In genomic region chr2:238838786-238839327, GRCh38 we compare ENCODE assay signal across 22 cellular contexts. TPM values are rescaled to one million over a fixed set of nuclear protein-coding genes. Genes with fewer than 3 reads are reported as not detected.
DNase-seq lines count a peak whose midpoint lies in the region; ATAC-seq, FAIRE-seq and TF ChIP-seq lines count a peak whose summit lies in the region.
"Had no signal": no experiment of that assay in that cellular context is flagged by ENCODE, and none has a peak within 500 bp of the region (broad histone marks: within the 10 kb centered on the region; RNA-seq: fewer than 3 reads in every experiment).

No MANE protein-coding gene starts in this region.

- no peaks in the 10 kb centered on the region for H3K9me3 Mint-ChIP-seq in type B pancreatic cell
- H3K9me3 Mint-ChIP-seq: CD4-positive, alpha-beta T cell; CD8-positive, alpha-beta T cell had no signal

- H3K27me3 ChIP-seq in HepG2 (ENCODE audit: control insufficient read depth in 1 of 2, insufficient read depth in 2 of 2, low read length in 2 of 2) (peaks cover 0 to 29% of the 10 kb centered on the region in 2 experiments; a peak in 3 of 5 replicates), right lobe of liver (no peaks in the 10 kb centered on the region), esophagus muscularis mucosa (no peaks in the 10 kb centered on the region)

- no peaks in the 10 kb centered on the region for H3K79me2 ChIP-seq in HepG2 (ENCODE audit: insufficient read depth, low read length)

- H3K9ac ChIP-seq in HepG2 (ENCODE audit: insufficient read depth, low read depth, low read length), result no peak overlapping the region
- H3K9ac ChIP-seq: BLaER1 treated with 17β-estradiol and CSF1 and Interleukin-3, amounts not matched to agents 10 nM and 100 nM had no signal

- TF ChIP-seq POLR2A in HepG2 (IDR thresholded peaks at IDR 0.05; ENCODE audit: insufficient read depth in 1 of 2, low read depth in 2 of 2, low read length in 2 of 2) (no peak), right lobe of liver (IDR thresholded peaks at IDR 0.05) (no peak), esophagus muscularis mucosa (IDR thresholded peaks at IDR 0.05; ENCODE audit: low read depth) (no peak)

- no peak overlapping the region for H3K4me3 Mint-ChIP-seq in type B pancreatic cell
- H3K4me3 Mint-ChIP-seq: B cell; CD4-positive, alpha-beta T cell; CD8-positive, alpha-beta T cell had no signal

- ATAC-seq in HepG2 (no peak), right lobe of liver (no peak), esophagus mucosa (no peak)
- ATAC-seq: A549; CD8-positive, alpha-beta T cell had no signal

- no peak overlapping the region for H2AFZ ChIP-seq in HepG2 (ENCODE audit: low read length)

- TF ChIP-seq CTCF in HepG2 (CRISPR knock-in tag; IDR thresholded peaks at IDR 0.05) (no peak), right lobe of liver (IDR thresholded peaks at IDR 0.05) (no peak), esophagus muscularis mucosa (IDR thresholded peaks at IDR 0.05) (no peak), type B pancreatic cell (conservative IDR thresholded peaks at IDR 0.05) (no peak)

- H3K36me3 ChIP-seq in HepG2 (replicated peaks in 1 of 2; ENCODE audit: control insufficient read depth in 1 of 2, insufficient read depth in 2 of 2, low read length in 2 of 2) (no peaks in the 10 kb centered on the region), right lobe of liver (no peaks in the 10 kb centered on the region), esophagus muscularis mucosa (no peaks in the 10 kb centered on the region)
- H3K36me3 ChIP-seq: BLaER1 treated with 17β-estradiol and CSF1 and Interleukin-3, amounts not matched to agents 10 nM and 100 nM had no signal

- H3K27me3 Mint-ChIP-seq in type B pancreatic cell, result peaks cover 66% of the 10 kb centered on the region

- no peak for DNase-seq in HepG2 (ENCODE audit: low spot score)
- DNase-seq in right lobe of liver, result no peak
- peak; percentile 53 for DNase-seq in esophagus muscularis mucosa (ENCODE audit: extremely low spot score)
- peak; percentile 34 for DNase-seq in type B pancreatic cell (ENCODE audit: extremely low spot score, unreplicated experiment)
- no peak for DNase-seq in midbrain (lab: John Stamatoyannopoulos, UW)
- DNase-seq: AML-193; Caco-2; Calu3; CD4-positive, alpha-beta T cell; CD8-positive, alpha-beta T cell; DMS79 treated with DMSO at 0.1 percent for 48 hours; GF-D8 had no signal

- no peaks in the 10 kb centered on the region for H4K20me1 ChIP-seq in HepG2 (ENCODE audit: insufficient read depth, low read length)
- H4K20me1 ChIP-seq: BLaER1 treated with 17β-estradiol and CSF1 and Interleukin-3, amounts not matched to agents 10 nM and 100 nM had no signal

- no peak for FAIRE-seq in HepG2 (lab: Jason Lieb, UNC)
- FAIRE-seq: A549, D721Med, G401.6, GM12891, GM19239 had no signal

- no peaks in the 10 kb centered on the region for H3K9me3 ChIP-seq in HepG2 (ENCODE audit: low read length)
- H3K9me3 ChIP-seq in right lobe of liver, result no peaks in the 10 kb centered on the region
- H3K9me3 ChIP-seq in esophagus muscularis mucosa, result peaks cover 0 to 7% (median 0%) of the 10 kb centered on the region in 4 donors
- H3K9me3 ChIP-seq: Caco-2 had no signal

- peaks cover 5% of the 10 kb centered on the region for H3K4me1 Mint-ChIP-seq in type B pancreatic cell (ENCODE audit: unreplicated experiment)
- H3K4me1 Mint-ChIP-seq: B cell had no signal

- intact Hi-C loops in HepG2 (cut with micrococcal nuclease; ENCODE audit: unreplicated experiment), result no loop called here
- intact Hi-C loops in right lobe of liver (cut with DNase I), result no loop called here
- intact Hi-C loops in esophagus muscularis mucosa (cut with DNase I), result no loop called here

- POLR2A ChIA-PET in HepG2 (lab: Yijun Ruan, JAX), result no interaction called here

- TF ChIP-seq EP300 in HepG2 (IDR thresholded peaks at IDR 0.05; ENCODE audit: low read depth in 2 of 2, low read length in 2 of 2) (no peak), HepG2 (CRISPR knock-in tag; IDR thresholded peaks at IDR 0.05; ENCODE audit: borderline replicate concordance) (no peak), esophagus muscularis mucosa (IDR thresholded peaks at IDR 0.05) (no peak)

- BruUV-seq in HepG2 (replicated peaks; lab: Mats Ljungman, UMichigan), result no TSS peak

- in situ Hi-C loops in HepG2 (cut with HindIII; ENCODE audit: extremely low pct_ligation_motif_present, low pct_unique_long_range_greater_than_20kb), result loop anchor here (5.0 kb wide), 1 partner anchor 33 kb away; no protein-coding TSS in a partner anchor

- CTCF ChIA-PET in HepG2 (lab: Yijun Ruan, JAX; ENCODE audit: low intra/inter-chr PET ratio, low total read pairs), result no interaction called here

- no peaks in the 10 kb centered on the region for H3K36me3 Mint-ChIP-seq in type B pancreatic cell
- H3K36me3 Mint-ChIP-seq: CD8-positive, alpha-beta T cell had no signal

- H3K4me2 ChIP-seq in HepG2 (ENCODE audit: low read depth, low read length), result no peak overlapping the region
- H3K4me2 ChIP-seq: A549; BLaER1 treated with 17β-estradiol and CSF1 and Interleukin-3, amounts not matched to agents 10 nM and 100 nM had no signal

- H3K27ac ChIP-seq in HepG2 (ENCODE audit: extremely low read length, insufficient read depth, low read length) (no peak overlapping the region), right lobe of liver (no peak overlapping the region), esophagus muscularis mucosa (replicated peaks in 1 of 4) (no peak overlapping the region)
- H3K27ac ChIP-seq: 22Rv1; A549; BLaER1 treated with 17β-estradiol and CSF1 and Interleukin-3, amounts not matched to agents 10 nM and 100 nM; C4-2B had no signal

- H3K4me1 ChIP-seq in HepG2 (ENCODE audit: insufficient read depth, low read length) (no peaks in the 10 kb centered on the region), right lobe of liver (no peaks in the 10 kb centered on the region), esophagus muscularis mucosa (peaks cover 0 to 7% (median 2%) of the 10 kb centered on the region in 4 donors)
- H3K4me1 ChIP-seq: A549, Caco-2 had no signal

- no peak for TF ChIP-seq RAD21 in HepG2 (CRISPR knock-in tag; IDR thresholded peaks at IDR 0.05)

- H3K4me3 ChIP-seq in HepG2 (replicated peaks in 1 of 3; ENCODE audit: insufficient read depth in 1 of 3, low read depth in 2 of 3, low read length in 3 of 3) (no peak overlapping the region), right lobe of liver (no peak overlapping the region), esophagus muscularis mucosa (no peak overlapping the region)
- H3K4me3 ChIP-seq: A549; BLaER1 treated with 17β-estradiol and CSF1 and Interleukin-3, amounts not matched to agents 10 nM and 100 nM had no signal

- no peak overlapping the region for H3K27ac Mint-ChIP-seq in type B pancreatic cell
- H3K27ac Mint-ChIP-seq: B cell; CD4-positive, alpha-beta T cell; CD8-positive, alpha-beta T cell had no signal

TF ChIP-seq in HepG2, 621 proteins besides CTCF, POLR2A, EP300 and RAD21:
- TF ChIP-seq ZNF337 (CRISPR knock-in tag; IDR thresholded peaks at IDR 0.05; ENCODE audit: borderline replicate concordance, low read depth), result no peak
- no peak for TF ChIP-seq RAD51 (IDR thresholded peaks at IDR 0.05; ENCODE audit: borderline replicate concordance)
- no peak for TF ChIP-seq ZNF205 (CRISPR knock-in tag; IDR thresholded peaks at IDR 0.05)
- TF ChIP-seq ZNF331 (CRISPR knock-in tag; IDR thresholded peaks at IDR 0.05), result peak; percentile 66
TF ChIP-seq in HepG2: peak in this region for 1.

RNA-seq across cellular contexts. Expression of gene TWIST2, which starts 9.0 kb away (rescaled TPM):
- total RNA-seq in HepG2 (2016; rRNA removed; fragmentation: Illumina TruSeq; extraction: Trizol) (0.11 TPM in 1 of 2 replicates, not detected in the other), right lobe of liver (under 1 TPM in 3 of 6 experiments, not detected in 3; 0.15 to 0.56 (median 0.18) TPM), esophagus muscularis mucosa (10 to 100 TPM; 37.4 to 51.6 (median 47.4) TPM), type B pancreatic cell (ENCODE audit: low replicate concordance) (0.95 and 27.3 TPM in 2 replicates), esophagus mucosa (0.48 TPM)
- 0.18 and 0.20 TPM in 2 replicates for total RNA-seq in HepG2 (2016; cell fraction: cytosol; rRNA removed; fragmentation: Illumina TruSeq; extraction: Trizol; ENCODE audit: low read depth)
- total RNA-seq in HepG2 (2016; cell fraction: insoluble cytoplasmic fraction; rRNA removed; fragmentation: Illumina TruSeq; extraction: Trizol), result not detected in 2 replicates
- 0.21 and 0.25 TPM in 2 replicates for total RNA-seq in HepG2 (2016; cell fraction: membrane; rRNA removed; fragmentation: Illumina TruSeq; extraction: Trizol)
- not detected in 2 replicates for total RNA-seq in HepG2 (2016; cell fraction: nucleus; rRNA removed; fragmentation: Illumina TruSeq; extraction: Trizol)
- polyA plus RNA-seq in HepG2 (2011; rRNA removed), result 0.08 and 0.09 TPM in 2 replicates
- 0.10 and 0.34 TPM in 2 replicates for polyA plus RNA-seq in HepG2 (2011; cell fraction: cytosol; rRNA removed)
- polyA plus RNA-seq in HepG2 (2011; cell fraction: nucleus; rRNA removed), result 0.21 TPM in 1 of 2 replicates, not detected in the other
- 0.09 TPM in 1 of 2 replicates, not detected in the other for polyA plus RNA-seq in HepG2 (2012)
- 0.21 and 0.36 TPM in 2 replicates for polyA plus RNA-seq in HepG2 (2016; cell fraction: cytosol; fragmentation: Illumina TruSeq; extraction: Trizol; ENCODE audit: low read depth)
- not detected in 2 replicates for polyA plus RNA-seq in HepG2 (2016; cell fraction: insoluble cytoplasmic fraction; fragmentation: Illumina TruSeq; extraction: Trizol; ENCODE audit: low read depth)
- polyA plus RNA-seq in HepG2 (2016; cell fraction: membrane; fragmentation: Illumina TruSeq; extraction: Trizol; ENCODE audit: low read depth), result 0.12 TPM in 1 of 2 replicates, not detected in the other
- polyA plus RNA-seq in HepG2 (2016; cell fraction: nucleus; fragmentation: Illumina TruSeq; extraction: Trizol; ENCODE audit: insufficient read depth, low read depth), result not detected in 2 replicates
- 0.32 and 4.4 TPM in 2 replicates for polyA minus RNA-seq in HepG2 (2011; rRNA and poly(A)+ RNA removed; ENCODE audit: low replicate concordance)
- polyA minus RNA-seq in HepG2 (2011; cell fraction: cytosol; rRNA and poly(A)+ RNA removed), result not detected in 2 replicates
- polyA minus RNA-seq in HepG2 (2011; cell fraction: nucleus; rRNA and poly(A)+ RNA removed), result 0.37 and 0.39 TPM in 2 replicates
- total RNA-seq: B cell; Caco-2; Calu3; CD4-positive, alpha-beta T cell; CD8-positive, alpha-beta T cell had no signal

Comparison
In these comparisons a context has a peak if more than half of its experiments do, and no peak if none do; other contexts are left out.
1. DNase-seq: peak in esophagus muscularis mucosa (single experiment) and type B pancreatic cell (single experiment); none in HepG2 (single experiment), right lobe of liver (0 of 3) and midbrain (single experiment).